In the genomic region with DNA sequence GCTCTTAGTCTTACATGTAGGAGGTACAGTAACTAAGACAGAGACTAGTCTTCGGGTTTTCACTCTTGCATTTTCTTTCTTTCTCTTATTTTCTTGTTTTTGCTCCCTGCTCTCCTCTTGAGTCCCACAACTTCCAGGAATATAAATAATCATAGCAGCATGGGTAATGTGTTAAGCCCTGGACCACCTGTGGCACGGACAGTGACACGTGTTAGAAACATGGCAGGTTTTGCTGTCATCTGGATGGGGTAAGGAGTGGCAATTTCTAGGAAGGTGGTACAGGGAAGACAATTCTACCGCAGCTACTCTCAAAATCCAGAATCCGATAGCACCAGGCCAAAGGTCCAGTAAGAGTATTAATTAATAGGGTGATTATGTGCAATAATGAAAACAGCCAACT, we compare ENCODE assay signal across 8 cellular contexts.
"Had no signal": no experiment of that assay in that cellular context is flagged by ENCODE, and none has a peak within 500 bp of the region (broad histone marks: within the 10 kb centered on the region; RNA-seq: fewer than 3 reads in every experiment).

No MANE protein-coding gene starts in this region.

- H3K4me3 ChIP-seq: GM12878 had no signal

- DNase-seq: GDM1, GF-D8 had no signal

- FAIRE-seq: G401.6, GM12878, GM12891, GM12892, GM18507, GM19239 had no signal

- ATAC-seq: GM12878 had no signal
